In genomic region chr9:19113064-19113611, GRCh38 we compare ENCODE assay signal across 6 cellular contexts. TPM values are rescaled to one million over a fixed set of nuclear protein-coding genes. Genes with fewer than 3 reads are reported as not detected.
DNase-seq lines count a peak whose midpoint lies in the region; ATAC-seq, FAIRE-seq and TF ChIP-seq lines count a peak whose summit lies in the region.
"Not testable (repeated sequence)": the region's sequence is repeated elsewhere in the genome, so short reads cannot be mapped to it uniquely, and the experiment has no call there.

No MANE protein-coding gene starts in this region.

- not testable (repeated sequence) for TF ChIP-seq RAD21 in K562 (CRISPR knock-in tag; conservative IDR thresholded peaks at IDR 0.05 in 1 of 2, IDR thresholded peaks at IDR 0.05 in 1 of 2)

- H2AFZ ChIP-seq in K562 (ENCODE audit: low read depth, low read length), result not testable (repeated sequence)

- not testable (repeated sequence) for H4K20me1 ChIP-seq in K562 (replicated peaks; ENCODE audit: control insufficient read depth, insufficient read depth, low read length)

- not testable (repeated sequence) for TF ChIP-seq POLR2A in K562 (conservative IDR thresholded peaks at IDR 0.05); gastrocnemius medialis (IDR thresholded peaks at IDR 0.05)
- peak; percentile 73 for TF ChIP-seq POLR2A in right lobe of liver (IDR thresholded peaks at IDR 0.05)

- not testable (repeated sequence) for H3K4me1 ChIP-seq in K562 (replicated peaks in 1 of 2; ENCODE audit: control insufficient read depth in 2 of 2, insufficient read depth in 2 of 2, low read length in 2 of 2); right lobe of liver
- H3K4me1 ChIP-seq in gastrocnemius medialis, result peaks cover 24 to 36% of the 10 kb centered on the region in 2 donors

- H3K9me3 ChIP-seq in T-helper 17 cell (ENCODE audit: control insufficient read depth, low read length, poor library complexity, severe bottlenecking); K562 (replicated peaks; ENCODE audit: control insufficient read depth, insufficient read depth, low read depth, low read length); right lobe of liver; gastrocnemius medialis: not testable (repeated sequence)

- not testable (repeated sequence) for H3K36me3 Mint-ChIP-seq in T-helper 17 cell (ENCODE audit: low read depth)
- peaks cover 26% of the 10 kb centered on the region for H3K36me3 Mint-ChIP-seq in osteocyte (ENCODE audit: unreplicated experiment)

- H3K27me3 Mint-ChIP-seq in T-helper 17 cell; osteocyte (ENCODE audit: unreplicated experiment): not testable (repeated sequence)

- in situ Hi-C loops in K562 (cut with MboI); gastrocnemius medialis (cut with MboI; ENCODE audit: low sequenced_read_pairs in 4 of 4): not testable (repeated sequence)

- not testable (repeated sequence) for H3K9ac ChIP-seq in K562 (ENCODE audit: insufficient read depth in 1 of 2, low read depth in 2 of 2, low read length in 2 of 2)

- H3K79me2 ChIP-seq in K562 (ENCODE audit: control insufficient read depth, insufficient read depth, low read length), result not testable (repeated sequence)

- H3K27me3 ChIP-seq in K562 (ENCODE audit: control insufficient read depth in 2 of 2, insufficient read depth in 2 of 2, low read length in 2 of 2); right lobe of liver; gastrocnemius medialis: not testable (repeated sequence)

- not testable (repeated sequence) for H3K9me1 ChIP-seq in K562 (ENCODE audit: control insufficient read depth, insufficient read depth, low read length)

- CTCF ChIA-PET in K562 (lab: Yijun Ruan, JAX; ENCODE audit: low intra/inter-chr PET ratio), result not testable (repeated sequence)

- H3K4me2 ChIP-seq in K562 (ENCODE audit: insufficient read depth, low read length), result not testable (repeated sequence)

- DNase-seq in T-helper 17 cell; K562 (ENCODE audit: extremely low read depth in 1 of 4, low spot score in 3 of 4); right lobe of liver; gastrocnemius medialis: not testable (repeated sequence)
- DNase-seq in fibroblast of villous mesenchyme (ENCODE audit: low read depth), result peak; percentile 45
- DNase-seq in osteocyte (ENCODE audit: extremely low spot score, unreplicated experiment), result peak; percentile 36

- TF ChIP-seq CTCF in K562 (IDR thresholded peaks at IDR 0.05 in 2 of 3, conservative IDR thresholded peaks at IDR 0.05 in 1 of 3; ENCODE audit: insufficient read depth in 2 of 3, low read depth in 1 of 3, low read length in 3 of 3); fibroblast of villous mesenchyme (IDR thresholded peaks at IDR 0.05; ENCODE audit: insufficient read depth, low read depth, low read length); right lobe of liver (IDR thresholded peaks at IDR 0.05); osteocyte (IDR thresholded peaks at IDR 0.05); gastrocnemius medialis (IDR thresholded peaks at IDR 0.05 in 4 of 5, conservative IDR thresholded peaks at IDR 0.05 in 1 of 5): not testable (repeated sequence)

- not testable (repeated sequence) for BruUV-seq in K562 (replicated peaks; lab: Mats Ljungman, UMichigan)

- H3K27ac Mint-ChIP-seq in T-helper 17 cell, result peak overlapping the region; percentile 21
- not testable (repeated sequence) for H3K27ac Mint-ChIP-seq in osteocyte (ENCODE audit: unreplicated experiment)

- H3K9me3 Mint-ChIP-seq in osteocyte (ENCODE audit: unreplicated experiment), result not testable (repeated sequence)

- POLR2A ChIA-PET in K562 (lab: Yijun Ruan, JAX), result interaction anchor here (0.6 to 1.9 kb wide), 4 partner anchors 11 to 1566 kb away, joined by 3 to 9 read pairs (median 4); no protein-coding TSS in a partner anchor

- TF ChIP-seq EP300 in K562 (IDR thresholded peaks at IDR 0.05; ENCODE audit: low read length), result not testable (repeated sequence)

- H3K36me3 ChIP-seq in K562 (ENCODE audit: control insufficient read depth, insufficient read depth, low read length) (peaks cover 31% of the 10 kb centered on the region), right lobe of liver (peaks cover 7 to 32% (median 24%) of the 10 kb centered on the region in 4 donors), gastrocnemius medialis (peaks cover 8 to 88% of the 10 kb centered on the region in 2 donors)

- FAIRE-seq in K562 (lab: Jason Lieb, UNC), result not testable (repeated sequence)

- not testable (repeated sequence) for H3K4me1 Mint-ChIP-seq in T-helper 17 cell; osteocyte (ENCODE audit: unreplicated experiment)

- ATAC-seq in T-helper 17 cell, gastrocnemius medialis: not testable (repeated sequence)
- ATAC-seq in K562, result peak; percentile 17; the same call in 1 of the 3 replicates
- ATAC-seq in right lobe of liver, result peak in 2 of 4 donors; percentile 5 to 20

- intact Hi-C loops in K562 (cut with micrococcal nuclease); right lobe of liver (cut with DNase I); gastrocnemius medialis (cut with DNase I; ENCODE audit: low total_unique reads): not testable (repeated sequence)

- WGBS in K562 (ENCODE audit: insufficient coverage, low coverage, missing lambda C conversion rate), result 93% methylated on average over 5 of the region's 7 CpGs
- WGBS in right lobe of liver (ENCODE audit: insufficient coverage, low coverage, low lambda C conversion rate, missing lambda C conversion rate), result 59% methylated on average over 7 of the region's 7 CpGs

- not testable (repeated sequence) for H3K4me3 Mint-ChIP-seq in T-helper 17 cell; osteocyte (ENCODE audit: unreplicated experiment)

- not testable (repeated sequence) for H3K27ac ChIP-seq in K562 (ENCODE audit: extremely low read depth, low read depth, low read length); right lobe of liver
- peak overlapping the region; percentile 95 to 98 (median 96) for H3K27ac ChIP-seq in gastrocnemius medialis

- H3K4me3 ChIP-seq in K562; fibroblast of villous mesenchyme (ENCODE audit: low read depth, low read length); right lobe of liver; gastrocnemius medialis: not testable (repeated sequence)

TF ChIP-seq in K562, 482 proteins besides CTCF, POLR2A, EP300 and RAD21 (continues in another document):
- peak; percentile 54; the same call in 1 of the 2 replicates for TF ChIP-seq ELF1 (tag; IDR thresholded peaks at IDR 0.05)

RNA-seq across cellular contexts. Expression of gene HAUS6, which starts 10.4 kb away (rescaled TPM):
- 10 to 100 TPM; 12.3 to 13.6 TPM for total RNA-seq in T-helper 17 cell
- total RNA-seq in K562 (2011; cell fraction: chromatin; rRNA removed; ENCODE audit: low replicate concordance), result 9.3 and 32.6 TPM in 2 replicates
- total RNA-seq in K562 (2011; cell fraction: nucleolus; rRNA removed), result 9.8 and 12.0 TPM in 2 replicates
- total RNA-seq in K562 (2011; cell fraction: nucleoplasm; rRNA removed), result 16.6 and 25.2 TPM in 2 replicates
- 16.1 and 17.6 TPM in 2 replicates for total RNA-seq in K562 (2014; rRNA removed)
- 31.7 and 40.5 TPM in 2 replicates for total RNA-seq in K562 (2014; rRNA removed; fragmentation: Illumina TruSeq; extraction: Trizol)
- total RNA-seq in K562 (2015; rRNA removed; fragmentation: Illumina TruSeq; extraction: Trizol), result 27.2 and 30.2 TPM in 2 replicates
- total RNA-seq in K562 (2021), result 22.5 and 23.1 TPM in 2 replicates
- 19.6 and 29.7 TPM in 2 replicates for polyA plus RNA-seq in K562 (2011; rRNA removed)
- polyA plus RNA-seq in K562 (2011; cell fraction: cytosol; rRNA removed), result 5.5 and 7.6 TPM in 2 replicates
- 10.6 and 13.1 TPM in 2 replicates for polyA plus RNA-seq in K562 (2011; cell fraction: nucleus; rRNA removed)
- 12.4 and 12.6 TPM in 2 replicates for polyA plus RNA-seq in K562 (2012)
- polyA plus RNA-seq in K562 (2014; fragmentation: Illumina TruSeq; extraction: Trizol), result 21.7 and 23.9 TPM in 2 replicates
- polyA plus RNA-seq in K562 (2014; fragmentation: Nextera tagmentation; extraction: Ambion mirVana), result 10 to 100 TPM; 10.2 to 17.6 TPM
- polyA plus RNA-seq in K562 (2014; rRNA removed), result 15.9 and 17.2 TPM in 2 replicates
- polyA minus RNA-seq in K562 (2011; rRNA and poly(A)+ RNA removed), result 34.3 and 35.6 TPM in 2 replicates
- polyA minus RNA-seq in K562 (2011; cell fraction: cytosol; rRNA and poly(A)+ RNA removed), result 10.6 and 16.1 TPM in 2 replicates
- 11.8 and 16.2 TPM in 2 replicates for polyA minus RNA-seq in K562 (2011; cell fraction: nucleus; rRNA and poly(A)+ RNA removed)
- total RNA-seq in fibroblast of villous mesenchyme, result 16.8 and 23.7 TPM in 2 replicates
- total RNA-seq in right lobe of liver, result 1 to 10 TPM; 2.9 to 8.1 (median 4.3) TPM
- total RNA-seq in osteocyte, result 8.6 and 9.5 TPM in 2 replicates
- total RNA-seq in gastrocnemius medialis, result 1 to 10 TPM; 3.7 to 6.3 (median 5.3) TPM

RNA-seq across cellular contexts. Expression of gene PLIN2, which starts 14.2 kb away (rescaled TPM):
- total RNA-seq in T-helper 17 cell (10 to 100 TPM; 65.7 to 66.2 TPM), K562 (2014; rRNA removed) (29.1 and 34.2 TPM in 2 replicates), K562 (2014; rRNA removed; fragmentation: Illumina TruSeq; extraction: Trizol) (42.6 and 43.6 TPM in 2 replicates), K562 (2015; rRNA removed; fragmentation: Illumina TruSeq; extraction: Trizol) (38.2 and 41.0 TPM in 2 replicates), K562 (2021) (35.4 and 36.4 TPM in 2 replicates), fibroblast of villous mesenchyme (90.2 and 119 TPM in 2 replicates), right lobe of liver (1,000 to 10,000 TPM in 2 of 6 experiments, 100 to 1,000 TPM in 4; 151 to 2,070 (median 532) TPM), osteocyte (47.0 and 48.5 TPM in 2 replicates), gastrocnemius medialis (1,000 to 10,000 TPM in 3 of 4 donors, 100 to 1,000 TPM in 1; 485 to 1,318 (median 1,176) TPM)
- 37.8 and 44.9 TPM in 2 replicates for total RNA-seq in K562 (2011; cell fraction: chromatin; rRNA removed; ENCODE audit: low replicate concordance)
- 39.6 and 44.5 TPM in 2 replicates for total RNA-seq in K562 (2011; cell fraction: nucleolus; rRNA removed)
- 42.6 and 48.0 TPM in 2 replicates for total RNA-seq in K562 (2011; cell fraction: nucleoplasm; rRNA removed)
- polyA plus RNA-seq in K562 (2011; rRNA removed) (48.7 and 95.5 TPM in 2 replicates), K562 (2014; fragmentation: Illumina TruSeq; extraction: Trizol) (46.4 and 47.4 TPM in 2 replicates), K562 (2014; fragmentation: Nextera tagmentation; extraction: Ambion mirVana) (10 to 100 TPM; 63.7 to 68.6 TPM), K562 (2014; rRNA removed) (32.2 and 33.8 TPM in 2 replicates)
- 58.3 and 118 TPM in 2 replicates for polyA plus RNA-seq in K562 (2011; cell fraction: cytosol; rRNA removed)
- 33.5 and 44.6 TPM in 2 replicates for polyA plus RNA-seq in K562 (2011; cell fraction: nucleus; rRNA removed)
- polyA plus RNA-seq in K562 (2012), result 41.1 and 52.0 TPM in 2 replicates
- 90.1 and 183 TPM in 2 replicates for polyA minus RNA-seq in K562 (2011; rRNA and poly(A)+ RNA removed)
- polyA minus RNA-seq in K562 (2011; cell fraction: cytosol; rRNA and poly(A)+ RNA removed), result 26.7 and 55.8 TPM in 2 replicates
- 19.7 and 23.4 TPM in 2 replicates for polyA minus RNA-seq in K562 (2011; cell fraction: nucleus; rRNA and poly(A)+ RNA removed)
